ENCODE assay signal across 1 cellular context in the genomic region with DNA sequence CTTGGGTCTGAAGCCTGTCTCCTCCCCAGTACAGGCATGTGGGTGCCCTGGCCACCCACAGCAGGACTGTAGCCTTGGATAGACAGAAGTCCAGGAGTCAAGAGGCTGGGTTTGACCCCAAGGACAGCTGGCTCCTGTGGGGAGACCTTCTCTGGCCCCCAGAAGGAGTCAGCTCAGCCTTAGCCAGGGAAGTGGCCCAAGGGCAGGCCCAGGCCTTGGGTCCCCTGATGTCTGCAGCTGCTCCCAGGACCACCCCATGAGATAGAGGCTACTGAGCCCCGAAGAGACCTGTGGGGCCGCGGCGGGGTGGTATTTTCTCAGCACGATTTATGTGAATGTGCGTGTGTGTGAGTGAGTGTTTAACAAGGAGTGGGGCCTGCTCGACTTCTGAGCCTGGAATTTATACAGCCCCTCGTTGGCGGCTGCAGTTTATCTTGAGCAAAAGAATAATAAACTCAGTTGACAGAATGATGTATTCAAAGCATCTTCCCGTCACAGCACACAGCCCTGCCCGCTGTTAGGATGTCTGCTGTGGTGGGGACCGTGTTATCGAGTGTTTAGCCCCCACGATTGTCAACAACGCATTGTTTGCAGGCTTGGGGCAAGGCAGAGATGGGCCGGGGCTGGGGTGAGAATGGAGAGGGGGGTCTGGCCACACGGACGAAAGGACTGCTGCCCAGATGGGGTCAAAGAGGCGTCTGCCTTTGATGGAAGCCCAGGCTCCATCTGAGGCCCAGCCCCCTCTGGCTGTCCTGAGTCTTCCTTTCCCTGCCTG.
TF ChIP-seq lines count a peak whose summit lies in the region.

No MANE protein-coding gene starts in this region.

TF ChIP-seq in HEK293, 187 proteins besides CTCF, POLR2A, EP300 and RAD21 (continued from another document and continues in another):
- TF ChIP-seq, protein P1, sequence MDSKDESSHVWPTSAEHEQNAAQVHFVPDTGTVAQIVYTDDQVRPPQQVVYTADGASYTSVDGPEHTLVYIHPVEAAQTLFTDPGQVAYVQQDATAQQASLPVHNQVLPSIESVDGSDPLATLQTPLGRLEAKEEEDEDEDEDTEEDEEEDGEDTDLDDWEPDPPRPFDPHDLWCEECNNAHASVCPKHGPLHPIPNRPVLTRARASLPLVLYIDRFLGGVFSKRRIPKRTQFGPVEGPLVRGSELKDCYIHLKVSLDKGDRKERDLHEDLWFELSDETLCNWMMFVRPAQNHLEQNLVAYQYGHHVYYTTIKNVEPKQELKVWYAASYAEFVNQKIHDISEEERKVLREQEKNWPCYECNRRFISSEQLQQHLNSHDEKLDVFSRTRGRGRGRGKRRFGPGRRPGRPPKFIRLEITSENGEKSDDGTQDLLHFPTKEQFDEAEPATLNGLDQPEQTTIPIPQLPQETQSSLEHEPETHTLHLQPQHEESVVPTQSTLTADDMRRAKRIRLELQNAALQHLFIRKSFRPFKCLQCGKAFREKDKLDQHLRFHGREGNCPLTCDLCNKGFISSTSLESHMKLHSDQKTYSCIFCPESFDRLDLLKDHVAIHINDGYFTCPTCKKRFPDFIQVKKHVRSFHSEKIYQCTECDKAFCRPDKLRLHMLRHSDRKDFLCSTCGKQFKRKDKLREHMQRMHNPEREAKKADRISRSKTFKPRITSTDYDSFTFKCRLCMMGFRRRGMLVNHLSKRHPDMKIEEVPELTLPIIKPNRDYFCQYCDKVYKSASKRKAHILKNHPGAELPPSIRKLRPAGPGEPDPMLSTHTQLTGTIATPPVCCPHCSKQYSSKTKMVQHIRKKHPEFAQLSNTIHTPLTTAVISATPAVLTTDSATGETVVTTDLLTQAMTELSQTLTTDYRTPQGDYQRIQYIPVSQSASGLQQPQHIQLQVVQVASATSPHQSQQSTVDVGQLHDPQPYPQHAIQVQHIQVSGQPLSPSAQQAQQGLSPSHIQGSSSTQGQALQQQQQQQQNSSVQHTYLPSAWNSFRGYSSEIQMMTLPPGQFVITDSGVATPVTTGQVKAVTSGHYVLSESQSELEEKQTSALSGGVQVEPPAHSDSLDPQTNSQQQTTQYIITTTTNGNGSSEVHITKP (tag by site-specific recombination; IDR thresholded peaks at IDR 0.05), result no peak
- no peak for TF ChIP-seq ZNF133 (tag by site-specific recombination; IDR thresholded peaks at IDR 0.05)
- TF ChIP-seq ZNF274 (IDR thresholded peaks at IDR 0.05; ENCODE audit: low read length), result no peak
- no peak for TF ChIP-seq ZNF274 (tag by site-specific recombination; IDR thresholded peaks at IDR 0.05; ENCODE audit: borderline replicate concordance)
- no peak for TF ChIP-seq ZNF248 (tag by site-specific recombination; IDR thresholded peaks at IDR 0.05)
- no peak for TF ChIP-seq SETDB1 (IDR thresholded peaks at IDR 0.05; ENCODE audit: insufficient read length, low read length)
- TF ChIP-seq, protein P2, sequence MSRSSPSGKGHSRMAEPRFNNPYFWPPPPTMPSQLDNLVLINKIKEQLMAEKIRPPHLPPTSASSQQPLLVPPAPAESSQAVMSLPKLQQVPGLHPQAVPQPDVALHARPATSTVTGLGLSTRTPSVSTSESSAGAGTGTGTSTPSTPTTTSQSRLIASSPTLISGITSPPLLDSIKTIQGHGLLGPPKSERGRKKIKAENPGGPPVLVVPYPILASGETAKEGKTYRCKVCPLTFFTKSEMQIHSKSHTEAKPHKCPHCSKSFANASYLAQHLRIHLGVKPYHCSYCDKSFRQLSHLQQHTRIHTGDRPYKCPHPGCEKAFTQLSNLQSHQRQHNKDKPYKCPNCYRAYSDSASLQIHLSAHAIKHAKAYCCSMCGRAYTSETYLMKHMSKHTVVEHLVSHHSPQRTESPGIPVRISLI (tag by site-specific recombination; IDR thresholded peaks at IDR 0.05), result no peak
- TF ChIP-seq ZNF112 (tag by site-specific recombination; IDR thresholded peaks at IDR 0.05), result no peak
- TF ChIP-seq ZNF837 (tag by site-specific recombination; IDR thresholded peaks at IDR 0.05), result no peak
- TF ChIP-seq ZBTB48 (tag by site-specific recombination; IDR thresholded peaks at IDR 0.05), result no peak
- no peak for TF ChIP-seq ZNF16 (tag by site-specific recombination; IDR thresholded peaks at IDR 0.05; ENCODE audit: low read depth)
- peak; percentile 69; the same call in 1 of the 2 replicates for TF ChIP-seq ZEB2 (tag by site-specific recombination; IDR thresholded peaks at IDR 0.05)
- TF ChIP-seq ZNF623 (tag by site-specific recombination; IDR thresholded peaks at IDR 0.05), result no peak
- no peak for TF ChIP-seq ZNF777 (tag by site-specific recombination; IDR thresholded peaks at IDR 0.05; ENCODE audit: borderline replicate concordance)
- no peak for TF ChIP-seq ZNF19 (tag by site-specific recombination; IDR thresholded peaks at IDR 0.05; ENCODE audit: low read depth)
- TF ChIP-seq, protein P3, sequence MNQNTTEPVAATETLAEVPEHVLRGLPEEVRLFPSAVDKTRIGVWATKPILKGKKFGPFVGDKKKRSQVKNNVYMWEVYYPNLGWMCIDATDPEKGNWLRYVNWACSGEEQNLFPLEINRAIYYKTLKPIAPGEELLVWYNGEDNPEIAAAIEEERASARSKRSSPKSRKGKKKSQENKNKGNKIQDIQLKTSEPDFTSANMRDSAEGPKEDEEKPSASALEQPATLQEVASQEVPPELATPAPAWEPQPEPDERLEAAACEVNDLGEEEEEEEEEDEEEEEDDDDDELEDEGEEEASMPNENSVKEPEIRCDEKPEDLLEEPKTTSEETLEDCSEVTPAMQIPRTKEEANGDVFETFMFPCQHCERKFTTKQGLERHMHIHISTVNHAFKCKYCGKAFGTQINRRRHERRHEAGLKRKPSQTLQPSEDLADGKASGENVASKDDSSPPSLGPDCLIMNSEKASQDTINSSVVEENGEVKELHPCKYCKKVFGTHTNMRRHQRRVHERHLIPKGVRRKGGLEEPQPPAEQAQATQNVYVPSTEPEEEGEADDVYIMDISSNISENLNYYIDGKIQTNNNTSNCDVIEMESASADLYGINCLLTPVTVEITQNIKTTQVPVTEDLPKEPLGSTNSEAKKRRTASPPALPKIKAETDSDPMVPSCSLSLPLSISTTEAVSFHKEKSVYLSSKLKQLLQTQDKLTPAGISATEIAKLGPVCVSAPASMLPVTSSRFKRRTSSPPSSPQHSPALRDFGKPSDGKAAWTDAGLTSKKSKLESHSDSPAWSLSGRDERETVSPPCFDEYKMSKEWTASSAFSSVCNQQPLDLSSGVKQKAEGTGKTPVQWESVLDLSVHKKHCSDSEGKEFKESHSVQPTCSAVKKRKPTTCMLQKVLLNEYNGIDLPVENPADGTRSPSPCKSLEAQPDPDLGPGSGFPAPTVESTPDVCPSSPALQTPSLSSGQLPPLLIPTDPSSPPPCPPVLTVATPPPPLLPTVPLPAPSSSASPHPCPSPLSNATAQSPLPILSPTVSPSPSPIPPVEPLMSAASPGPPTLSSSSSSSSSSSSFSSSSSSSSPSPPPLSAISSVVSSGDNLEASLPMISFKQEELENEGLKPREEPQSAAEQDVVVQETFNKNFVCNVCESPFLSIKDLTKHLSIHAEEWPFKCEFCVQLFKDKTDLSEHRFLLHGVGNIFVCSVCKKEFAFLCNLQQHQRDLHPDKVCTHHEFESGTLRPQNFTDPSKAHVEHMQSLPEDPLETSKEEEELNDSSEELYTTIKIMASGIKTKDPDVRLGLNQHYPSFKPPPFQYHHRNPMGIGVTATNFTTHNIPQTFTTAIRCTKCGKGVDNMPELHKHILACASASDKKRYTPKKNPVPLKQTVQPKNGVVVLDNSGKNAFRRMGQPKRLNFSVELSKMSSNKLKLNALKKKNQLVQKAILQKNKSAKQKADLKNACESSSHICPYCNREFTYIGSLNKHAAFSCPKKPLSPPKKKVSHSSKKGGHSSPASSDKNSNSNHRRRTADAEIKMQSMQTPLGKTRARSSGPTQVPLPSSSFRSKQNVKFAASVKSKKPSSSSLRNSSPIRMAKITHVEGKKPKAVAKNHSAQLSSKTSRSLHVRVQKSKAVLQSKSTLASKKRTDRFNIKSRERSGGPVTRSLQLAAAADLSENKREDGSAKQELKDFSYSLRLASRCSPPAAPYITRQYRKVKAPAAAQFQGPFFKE (tag by site-specific recombination; IDR thresholded peaks at IDR 0.05; ENCODE audit: borderline replicate concordance), result no peak
- TF ChIP-seq, protein P4, sequence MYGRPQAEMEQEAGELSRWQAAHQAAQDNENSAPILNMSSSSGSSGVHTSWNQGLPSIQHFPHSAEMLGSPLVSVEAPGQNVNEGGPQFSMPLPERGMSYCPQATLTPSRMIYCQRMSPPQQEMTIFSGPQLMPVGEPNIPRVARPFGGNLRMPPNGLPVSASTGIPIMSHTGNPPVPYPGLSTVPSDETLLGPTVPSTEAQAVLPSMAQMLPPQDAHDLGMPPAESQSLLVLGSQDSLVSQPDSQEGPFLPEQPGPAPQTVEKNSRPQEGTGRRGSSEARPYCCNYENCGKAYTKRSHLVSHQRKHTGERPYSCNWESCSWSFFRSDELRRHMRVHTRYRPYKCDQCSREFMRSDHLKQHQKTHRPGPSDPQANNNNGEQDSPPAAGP (tag by site-specific recombination; IDR thresholded peaks at IDR 0.05), result no peak
- no peak for TF ChIP-seq ZNF776 (tag by site-specific recombination; IDR thresholded peaks at IDR 0.05; ENCODE audit: borderline replicate concordance)
- no peak for TF ChIP-seq WT1 (tag by site-specific recombination; IDR thresholded peaks at IDR 0.05)
- TF ChIP-seq ZNF549 (tag by site-specific recombination; IDR thresholded peaks at IDR 0.05), result no peak
- TF ChIP-seq, protein P5, sequence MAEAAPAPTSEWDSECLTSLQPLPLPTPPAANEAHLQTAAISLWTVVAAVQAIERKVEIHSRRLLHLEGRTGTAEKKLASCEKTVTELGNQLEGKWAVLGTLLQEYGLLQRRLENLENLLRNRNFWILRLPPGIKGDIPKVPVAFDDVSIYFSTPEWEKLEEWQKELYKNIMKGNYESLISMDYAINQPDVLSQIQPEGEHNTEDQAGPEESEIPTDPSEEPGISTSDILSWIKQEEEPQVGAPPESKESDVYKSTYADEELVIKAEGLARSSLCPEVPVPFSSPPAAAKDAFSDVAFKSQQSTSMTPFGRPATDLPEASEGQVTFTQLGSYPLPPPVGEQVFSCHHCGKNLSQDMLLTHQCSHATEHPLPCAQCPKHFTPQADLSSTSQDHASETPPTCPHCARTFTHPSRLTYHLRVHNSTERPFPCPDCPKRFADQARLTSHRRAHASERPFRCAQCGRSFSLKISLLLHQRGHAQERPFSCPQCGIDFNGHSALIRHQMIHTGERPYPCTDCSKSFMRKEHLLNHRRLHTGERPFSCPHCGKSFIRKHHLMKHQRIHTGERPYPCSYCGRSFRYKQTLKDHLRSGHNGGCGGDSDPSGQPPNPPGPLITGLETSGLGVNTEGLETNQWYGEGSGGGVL (tag by site-specific recombination; IDR thresholded peaks at IDR 0.05), result peak; percentile 33; the same call in 1 of the 2 replicates
- no peak for TF ChIP-seq ZNF629 (tag by site-specific recombination; IDR thresholded peaks at IDR 0.05)
- TF ChIP-seq, protein P6, sequence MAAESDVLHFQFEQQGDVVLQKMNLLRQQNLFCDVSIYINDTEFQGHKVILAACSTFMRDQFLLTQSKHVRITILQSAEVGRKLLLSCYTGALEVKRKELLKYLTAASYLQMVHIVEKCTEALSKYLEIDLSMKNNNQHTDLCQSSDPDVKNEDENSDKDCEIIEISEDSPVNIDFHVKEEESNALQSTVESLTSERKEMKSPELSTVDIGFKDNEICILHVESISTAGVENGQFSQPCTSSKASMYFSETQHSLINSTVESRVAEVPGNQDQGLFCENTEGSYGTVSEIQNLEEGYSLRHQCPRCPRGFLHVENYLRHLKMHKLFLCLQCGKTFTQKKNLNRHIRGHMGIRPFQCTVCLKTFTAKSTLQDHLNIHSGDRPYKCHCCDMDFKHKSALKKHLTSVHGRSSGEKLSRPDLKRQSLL (tag by site-specific recombination; IDR thresholded peaks at IDR 0.05), result no peak
- no peak for TF ChIP-seq ZNF391 (tag by site-specific recombination; IDR thresholded peaks at IDR 0.05; ENCODE audit: borderline replicate concordance, low read depth)
- TF ChIP-seq, protein P7, sequence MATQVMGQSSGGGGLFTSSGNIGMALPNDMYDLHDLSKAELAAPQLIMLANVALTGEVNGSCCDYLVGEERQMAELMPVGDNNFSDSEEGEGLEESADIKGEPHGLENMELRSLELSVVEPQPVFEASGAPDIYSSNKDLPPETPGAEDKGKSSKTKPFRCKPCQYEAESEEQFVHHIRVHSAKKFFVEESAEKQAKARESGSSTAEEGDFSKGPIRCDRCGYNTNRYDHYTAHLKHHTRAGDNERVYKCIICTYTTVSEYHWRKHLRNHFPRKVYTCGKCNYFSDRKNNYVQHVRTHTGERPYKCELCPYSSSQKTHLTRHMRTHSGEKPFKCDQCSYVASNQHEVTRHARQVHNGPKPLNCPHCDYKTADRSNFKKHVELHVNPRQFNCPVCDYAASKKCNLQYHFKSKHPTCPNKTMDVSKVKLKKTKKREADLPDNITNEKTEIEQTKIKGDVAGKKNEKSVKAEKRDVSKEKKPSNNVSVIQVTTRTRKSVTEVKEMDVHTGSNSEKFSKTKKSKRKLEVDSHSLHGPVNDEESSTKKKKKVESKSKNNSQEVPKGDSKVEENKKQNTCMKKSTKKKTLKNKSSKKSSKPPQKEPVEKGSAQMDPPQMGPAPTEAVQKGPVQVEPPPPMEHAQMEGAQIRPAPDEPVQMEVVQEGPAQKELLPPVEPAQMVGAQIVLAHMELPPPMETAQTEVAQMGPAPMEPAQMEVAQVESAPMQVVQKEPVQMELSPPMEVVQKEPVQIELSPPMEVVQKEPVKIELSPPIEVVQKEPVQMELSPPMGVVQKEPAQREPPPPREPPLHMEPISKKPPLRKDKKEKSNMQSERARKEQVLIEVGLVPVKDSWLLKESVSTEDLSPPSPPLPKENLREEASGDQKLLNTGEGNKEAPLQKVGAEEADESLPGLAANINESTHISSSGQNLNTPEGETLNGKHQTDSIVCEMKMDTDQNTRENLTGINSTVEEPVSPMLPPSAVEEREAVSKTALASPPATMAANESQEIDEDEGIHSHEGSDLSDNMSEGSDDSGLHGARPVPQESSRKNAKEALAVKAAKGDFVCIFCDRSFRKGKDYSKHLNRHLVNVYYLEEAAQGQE (tag by site-specific recombination; IDR thresholded peaks at IDR 0.05), result no peak
- no peak for TF ChIP-seq ZNF555 (tag by site-specific recombination; conservative IDR thresholded peaks at IDR 0.05)
- TF ChIP-seq, protein P8, sequence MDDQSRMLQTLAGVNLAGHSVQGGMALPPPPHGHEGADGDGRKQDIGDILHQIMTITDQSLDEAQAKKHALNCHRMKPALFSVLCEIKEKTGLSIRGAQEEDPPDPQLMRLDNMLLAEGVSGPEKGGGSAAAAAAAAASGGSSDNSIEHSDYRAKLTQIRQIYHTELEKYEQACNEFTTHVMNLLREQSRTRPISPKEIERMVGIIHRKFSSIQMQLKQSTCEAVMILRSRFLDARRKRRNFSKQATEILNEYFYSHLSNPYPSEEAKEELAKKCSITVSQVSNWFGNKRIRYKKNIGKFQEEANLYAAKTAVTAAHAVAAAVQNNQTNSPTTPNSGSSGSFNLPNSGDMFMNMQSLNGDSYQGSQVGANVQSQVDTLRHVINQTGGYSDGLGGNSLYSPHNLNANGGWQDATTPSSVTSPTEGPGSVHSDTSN (CRISPR knock-in tag; IDR thresholded peaks at IDR 0.05), result no peak
- no peak for TF ChIP-seq ZNF114 (tag by site-specific recombination; IDR thresholded peaks at IDR 0.05)
- TF ChIP-seq ZNF561 (tag by site-specific recombination; IDR thresholded peaks at IDR 0.05; ENCODE audit: borderline replicate concordance), result peak; percentile 71; the same call in 1 of the 2 replicates
- TF ChIP-seq MEIS1 (CRISPR knock-in tag; IDR thresholded peaks at IDR 0.05; ENCODE audit: borderline replicate concordance), result no peak
- TF ChIP-seq ZNF146 (tag by site-specific recombination; IDR thresholded peaks at IDR 0.05), result no peak
- TF ChIP-seq TCF7L2 (IDR thresholded peaks at IDR 0.05; ENCODE audit: borderline replicate concordance, low read depth, low read length), result peak; percentile 94
- peak; percentile 54 for TF ChIP-seq ZBTB8A (tag by site-specific recombination; IDR thresholded peaks at IDR 0.05)
- TF ChIP-seq KLF8 (tag by site-specific recombination; IDR thresholded peaks at IDR 0.05), result no peak
- TF ChIP-seq ZNF521 (tag by site-specific recombination; IDR thresholded peaks at IDR 0.05), result no peak
- no peak for TF ChIP-seq ZNF785 (tag by site-specific recombination; IDR thresholded peaks at IDR 0.05)
